25 cellular contexts compared by ENCODE assay signal in genomic region chr19:1009976-1010538, GRCh38. TPM values are rescaled to one million over a fixed set of nuclear protein-coding genes. Genes with fewer than 3 reads are reported as not detected.
DNase-seq lines count a peak whose midpoint lies in the region; ATAC-seq and TF ChIP-seq lines count a peak whose summit lies in the region.
"Had no signal": no experiment of that assay in that cellular context is flagged by ENCODE, and none has a peak within 500 bp of the region (broad histone marks: within the 10 kb centered on the region; RNA-seq: fewer than 3 reads in every experiment).

No MANE protein-coding gene starts in this region.

- TF ChIP-seq CTCF in GM23338 (conservative IDR thresholded peaks at IDR 0.05; ENCODE audit: low read depth in 2 of 2) (no peak; a peak in 1 of 4 replicates), RWPE1 (conservative IDR thresholded peaks at IDR 0.05; ENCODE audit: low read depth) (no peak), upper lobe of right lung (IDR thresholded peaks at IDR 0.05) (no peak)

- H3K4me1 ChIP-seq in GM23338 (ENCODE audit: insufficient read depth): no peaks in the 10 kb centered on the region
- peaks cover 11% of the 10 kb centered on the region for H3K4me1 ChIP-seq in mesenchymal stem cell (ENCODE audit: control insufficient read depth, insufficient read depth, low read depth, low read length)
- no peaks in the 10 kb centered on the region for H3K4me1 ChIP-seq in upper lobe of right lung
- H3K4me1 ChIP-seq: BLaER1, colonic mucosa, prostate gland had no signal

- H3K27ac Mint-ChIP-seq in GM23338: no peak overlapping the region
- H3K27ac Mint-ChIP-seq: activated CD4-positive, alpha-beta memory T cell treated with anti-CD3 and anti-CD28 coated beads for 36 hours; activated naive CD8-positive, alpha-beta T cell treated with anti-CD3 and anti-CD28 coated beads, Interleukin-2, amount 50 U/mL, for 24 hours; activated T-cell treated with anti-CD3 and anti-CD28 coated beads, Interleukin-2, amount 50 U/mL, for 72 hours had no signal

- peaks cover 12% of the 10 kb centered on the region for H3K36me3 Mint-ChIP-seq in GM23338 (ENCODE audit: low read depth)

- H3K9ac ChIP-seq in mesenchymal stem cell (ENCODE audit: low read length): no peak overlapping the region
- H3K9ac ChIP-seq: BLaER1, KMS-11 had no signal

- 0 out of 2 replicates have a peak overlapping the region, but pooled peaks have one; percentile 39 for H3K27ac ChIP-seq in GM23338 (ENCODE audit: low read depth)
- H3K27ac ChIP-seq in RWPE1: peak overlapping the region; percentile 12
- H3K27ac ChIP-seq in mesenchymal stem cell (ENCODE audit: low read length, poor library complexity, severe bottlenecking): no peak overlapping the region
- H3K27ac ChIP-seq in upper lobe of right lung: peak overlapping the region; percentile 36
- H3K27ac ChIP-seq: BLaER1, KMS-11, prostate gland had no signal

- H3K18ac ChIP-seq in mesenchymal stem cell (ENCODE audit: low read depth in 1 of 2, low read length in 2 of 2): no peak overlapping the region

- peak overlapping the region; percentile 10 for H4K8ac ChIP-seq in mesenchymal stem cell (ENCODE audit: low read length)

- ATAC-seq in GM23338 (peak; percentile 3; the same call in 2 of the 3 replicates), upper lobe of right lung (no peak), HG02840 (IDR thresholded peaks at IDR 0.05; ENCODE audit: low FRiP score, unreplicated experiment) (no peak)
- ATAC-seq: activated naive CD8-positive, alpha-beta T cell treated with anti-CD3 and anti-CD28 coated beads, Interleukin-2, amount 50 U/mL, for 24 hours; activated T-cell treated with anti-CD3 and anti-CD28 coated beads, Interleukin-2, amount 50 U/mL, for 72 hours had no signal

- H3K79me1 ChIP-seq in mesenchymal stem cell (replicated peaks; ENCODE audit: low read length, poor library complexity, severe bottlenecking): peaks cover 23% of the 10 kb centered on the region

- no peak overlapping the region for H3K4me3 Mint-ChIP-seq in GM23338
- H3K4me3 Mint-ChIP-seq: activated CD4-positive, alpha-beta memory T cell treated with anti-CD3 and anti-CD28 coated beads for 36 hours; activated naive CD8-positive, alpha-beta T cell treated with anti-CD3 and anti-CD28 coated beads, Interleukin-2, amount 50 U/mL, for 24 hours; activated T-cell treated with anti-CD3 and anti-CD28 coated beads, Interleukin-2, amount 50 U/mL, for 72 hours had no signal

- no peak overlapping the region for H2BK120ac ChIP-seq in mesenchymal stem cell (ENCODE audit: low read depth, low read length)

- intact Hi-C loops in upper lobe of right lung (cut with DNase I): no loop called here

- CTCF ChIA-PET in RWPE1 (lab: Yijun Ruan, JAX): no interaction called here

- H3F3A ChIP-seq in GM23338 (replicated peaks; ENCODE audit: low read depth): peaks cover 10% of the 10 kb centered on the region; the same call in 1 of the 2 replicates

- no peak overlapping the region for H2BK12ac ChIP-seq in mesenchymal stem cell (ENCODE audit: low read length in 2 of 2)

- DNase-seq in GM23338 (ENCODE audit: low spot score): no peak
- DNase-seq in RWPE1 (ENCODE audit: low spot score): no peak
- no peak for DNase-seq in mesenchymal stem cell
- DNase-seq in upper lobe of right lung: no peak
- no peak for DNase-seq in NCI-H1092 (lab: John Stamatoyannopoulos, UW)
- no peak for DNase-seq in hippocampal formation (lab: John Stamatoyannopoulos, UW)
- DNase-seq: activated CD4-positive, alpha-beta memory T cell treated with anti-CD3 and anti-CD28 coated beads for 36 hours; activated CD4-positive, alpha-beta T cell treated with anti-CD3 and anti-CD28 coated beads for 1 hour; activated naive CD4-positive, alpha-beta T cell; activated naive CD8-positive, alpha-beta T cell treated with anti-CD3 and anti-CD28 coated beads, Interleukin-2, amount 50 U/mL, for 24 hours; activated T-cell treated with anti-CD3 and anti-CD28 coated beads, Interleukin-2, amount 50 U/mL, for 72 hours; colonic mucosa; effector CD4-positive, alpha-beta T cell; MG63; NCI-H1417; NCI-H2029 treated with DMSO at 0.1 percent for 48 hours; NCI-H524; nucleus accumbens; SHP77; stimulated activated CD4-positive, alpha-beta T cell treated with anti-CD3 and anti-CD28 coated beads, Interleukin-4, amount 100 ng/mL, for 4 hours had no signal

- no peak overlapping the region for H3K14ac ChIP-seq in mesenchymal stem cell (ENCODE audit: low read length in 2 of 2)

- H2AK5ac ChIP-seq in mesenchymal stem cell (ENCODE audit: low read length, severe bottlenecking): no peak overlapping the region

- H3K4me1 Mint-ChIP-seq in GM23338: no peaks in the 10 kb centered on the region
- H3K4me1 Mint-ChIP-seq: activated naive CD8-positive, alpha-beta T cell treated with anti-CD3 and anti-CD28 coated beads, Interleukin-2, amount 50 U/mL, for 24 hours had no signal

- WGBS in mesenchymal stem cell: 90% methylated on average over 28 of the region's 31 CpGs

- H3K4ac ChIP-seq in mesenchymal stem cell (ENCODE audit: low read depth in 1 of 2, low read length in 2 of 2): no peak overlapping the region

- no peak overlapping the region for H3K23ac ChIP-seq in mesenchymal stem cell (ENCODE audit: low read length in 2 of 2)

- H2AFZ ChIP-seq in GM23338 (no peak overlapping the region), mesenchymal stem cell (ENCODE audit: low read depth, low read length) (no peak overlapping the region)

- H3K27me3 Mint-ChIP-seq in GM23338 (ENCODE audit: insufficient read depth, low read depth, poor library complexity): peaks cover 17% of the 10 kb centered on the region
- H3K27me3 Mint-ChIP-seq: activated CD4-positive, alpha-beta memory T cell treated with anti-CD3 and anti-CD28 coated beads for 36 hours; activated naive CD8-positive, alpha-beta T cell treated with anti-CD3 and anti-CD28 coated beads, Interleukin-2, amount 50 U/mL, for 24 hours had no signal

- H3K27me3 ChIP-seq in GM23338 (ENCODE audit: insufficient read depth) (no peaks in the 10 kb centered on the region), mesenchymal stem cell (ENCODE audit: control insufficient read depth in 1 of 2, insufficient read depth in 1 of 2, low read length in 2 of 2) (no peaks in the 10 kb centered on the region), upper lobe of right lung (no peaks in the 10 kb centered on the region)
- H3K27me3 ChIP-seq: BLaER1, colonic mucosa, MG63 had no signal

- H4K20me1 ChIP-seq in GM23338 (replicated peaks; ENCODE audit: insufficient read depth): peaks cover 14% of the 10 kb centered on the region; the same call in 1 of the 2 replicates

- H3K9me3 Mint-ChIP-seq in GM23338: peaks cover 5% of the 10 kb centered on the region; the same call in 1 of the 3 replicates
- H3K9me3 Mint-ChIP-seq: activated CD4-positive, alpha-beta memory T cell treated with anti-CD3 and anti-CD28 coated beads for 36 hours; activated naive CD8-positive, alpha-beta T cell treated with anti-CD3 and anti-CD28 coated beads, Interleukin-2, amount 50 U/mL, for 24 hours; activated T-cell treated with anti-CD3 and anti-CD28 coated beads, Interleukin-2, amount 50 U/mL, for 72 hours had no signal

- H3K4me3 ChIP-seq in GM23338: no peak overlapping the region
- no peak overlapping the region for H3K4me3 ChIP-seq in mesenchymal stem cell (ENCODE audit: insufficient read depth in 1 of 2, low read depth in 1 of 2, low read length in 2 of 2)
- H3K4me3 ChIP-seq in upper lobe of right lung: no peak overlapping the region
- H3K4me3 ChIP-seq: BLaER1, colonic mucosa, MG63, prostate gland had no signal

- POLR2A ChIA-PET in RWPE1 (lab: Yijun Ruan, JAX; ENCODE audit: low non-redundant PET): interaction anchor here (0.6 kb wide), 1 partner anchor 354 kb away, joined by 3 read pairs; no protein-coding TSS in a partner anchor

- no peak overlapping the region for H3K4me2 ChIP-seq in GM23338
- H3K4me2 ChIP-seq in mesenchymal stem cell (ENCODE audit: low read length, poor library complexity, severe bottlenecking): no peak overlapping the region
- H3K4me2 ChIP-seq: BLaER1, KMS-11 had no signal

- H4K91ac ChIP-seq in mesenchymal stem cell (ENCODE audit: low read length): peak overlapping the region; percentile 20

- no peaks in the 10 kb centered on the region for H3K9me3 ChIP-seq in mesenchymal stem cell (ENCODE audit: control insufficient read depth, low read length)
- H3K9me3 ChIP-seq in upper lobe of right lung: no peaks in the 10 kb centered on the region
- H3K9me3 ChIP-seq: BLaER1, colonic mucosa, MG63, prostate gland had no signal

- H3K9me2 ChIP-seq in GM23338 (ENCODE audit: insufficient read depth): no peaks in the 10 kb centered on the region

- H3K36me3 ChIP-seq in GM23338 (ENCODE audit: insufficient read depth) (no peaks in the 10 kb centered on the region), mesenchymal stem cell (ENCODE audit: control insufficient read depth in 1 of 2, insufficient read depth in 2 of 2, low read depth in 1 of 2, low read length in 2 of 2) (peaks cover 28 to 88% of the 10 kb centered on the region in 2 experiments), upper lobe of right lung (peaks cover 52% of the 10 kb centered on the region)
- H3K36me3 ChIP-seq: MG63 had no signal

- no peak overlapping the region for H2BK5ac ChIP-seq in mesenchymal stem cell (ENCODE audit: low read depth, low read length, poor library complexity, severe bottlenecking)

- H3K79me2 ChIP-seq in GM23338 (replicated peaks; ENCODE audit: insufficient read depth): peaks cover 15% of the 10 kb centered on the region

- H2BK15ac ChIP-seq in mesenchymal stem cell (ENCODE audit: low read depth, poor library complexity, severe bottlenecking): no peak overlapping the region

RNA-seq across cellular contexts. Expression of gene GRIN3B, which starts 9.8 kb away (rescaled TPM):
- total RNA-seq in GM23338 (2014; rRNA removed; shearing (Covaris generic)): 0.23 and 2.8 TPM in 2 replicates
- polyA plus RNA-seq in GM23338 (2016; fragmentation: Nextera tagmentation; extraction: Ambion mirVana): 0.11 and 0.28 TPM in 2 replicates
- 0.66 TPM for polyA plus RNA-seq in mesenchymal stem cell (2013, experiment 1 of 2)
- 0.56 TPM for polyA plus RNA-seq in mesenchymal stem cell (2013, experiment 2 of 2)
- not detected for total RNA-seq in upper lobe of right lung
- total RNA-seq: activated CD4-positive, alpha-beta memory T cell treated with anti-CD3 and anti-CD28 coated beads for 36 hours; cardiac septum; colonic mucosa had no signal

RNA-seq across cellular contexts. Expression of gene TMEM259, which starts 10.9 kb away (rescaled TPM):
- total RNA-seq in GM23338 (2014; rRNA removed; shearing (Covaris generic)): 144 and 196 TPM in 2 replicates
- 82.8 and 84.5 TPM in 2 replicates for polyA plus RNA-seq in GM23338 (2016; fragmentation: Nextera tagmentation; extraction: Ambion mirVana)
- 115 TPM for polyA plus RNA-seq in mesenchymal stem cell (2013, experiment 1 of 2)
- polyA plus RNA-seq in mesenchymal stem cell (2013, experiment 2 of 2): 119 TPM
- 167 TPM for total RNA-seq in upper lobe of right lung

RNA-seq across cellular contexts. Expression of gene RNU6-2, which starts 11.3 kb away (rescaled TPM):
- total RNA-seq in GM23338 (2014; rRNA removed; shearing (Covaris generic)): not detected in 2 replicates
- not detected in 2 replicates for polyA plus RNA-seq in GM23338 (2016; fragmentation: Nextera tagmentation; extraction: Ambion mirVana)
- polyA plus RNA-seq in mesenchymal stem cell (2013, experiment 1 of 2): not detected
- not detected for polyA plus RNA-seq in mesenchymal stem cell (2013, experiment 2 of 2)
- total RNA-seq in upper lobe of right lung: not detected
- total RNA-seq: activated CD4-positive, alpha-beta memory T cell treated with anti-CD3 and anti-CD28 coated beads for 36 hours; activated T-cell treated with anti-CD3 and anti-CD28 coated beads, Interleukin-2, amount 50 U/mL, for 72 hours; cardiac septum; colonic mucosa; prostate gland had no signal

RNA-seq across cellular contexts. Expression of gene CNN2, which starts 16.4 kb away (rescaled TPM):
- total RNA-seq in GM23338 (2014; rRNA removed; shearing (Covaris generic)): 392 and 426 TPM in 2 replicates
- polyA plus RNA-seq in GM23338 (2016; fragmentation: Nextera tagmentation; extraction: Ambion mirVana): 314 and 330 TPM in 2 replicates
- polyA plus RNA-seq in mesenchymal stem cell (2013, experiment 1 of 2): 374 TPM
- polyA plus RNA-seq in mesenchymal stem cell (2013, experiment 2 of 2): 362 TPM
- 220 TPM for total RNA-seq in upper lobe of right lung

RNA-seq across cellular contexts. Expression of gene WDR18, which starts 25.9 kb away (rescaled TPM):
- 112 and 157 TPM in 2 replicates for total RNA-seq in GM23338 (2014; rRNA removed; shearing (Covaris generic))
- 155 and 156 TPM in 2 replicates for polyA plus RNA-seq in GM23338 (2016; fragmentation: Nextera tagmentation; extraction: Ambion mirVana)
- polyA plus RNA-seq in mesenchymal stem cell (2013, experiment 1 of 2): 25.0 TPM
- 25.1 TPM for polyA plus RNA-seq in mesenchymal stem cell (2013, experiment 2 of 2)
- 21.9 TPM for total RNA-seq in upper lobe of right lung
